11 cellular contexts compared by ENCODE assay signal in the genomic region with DNA sequence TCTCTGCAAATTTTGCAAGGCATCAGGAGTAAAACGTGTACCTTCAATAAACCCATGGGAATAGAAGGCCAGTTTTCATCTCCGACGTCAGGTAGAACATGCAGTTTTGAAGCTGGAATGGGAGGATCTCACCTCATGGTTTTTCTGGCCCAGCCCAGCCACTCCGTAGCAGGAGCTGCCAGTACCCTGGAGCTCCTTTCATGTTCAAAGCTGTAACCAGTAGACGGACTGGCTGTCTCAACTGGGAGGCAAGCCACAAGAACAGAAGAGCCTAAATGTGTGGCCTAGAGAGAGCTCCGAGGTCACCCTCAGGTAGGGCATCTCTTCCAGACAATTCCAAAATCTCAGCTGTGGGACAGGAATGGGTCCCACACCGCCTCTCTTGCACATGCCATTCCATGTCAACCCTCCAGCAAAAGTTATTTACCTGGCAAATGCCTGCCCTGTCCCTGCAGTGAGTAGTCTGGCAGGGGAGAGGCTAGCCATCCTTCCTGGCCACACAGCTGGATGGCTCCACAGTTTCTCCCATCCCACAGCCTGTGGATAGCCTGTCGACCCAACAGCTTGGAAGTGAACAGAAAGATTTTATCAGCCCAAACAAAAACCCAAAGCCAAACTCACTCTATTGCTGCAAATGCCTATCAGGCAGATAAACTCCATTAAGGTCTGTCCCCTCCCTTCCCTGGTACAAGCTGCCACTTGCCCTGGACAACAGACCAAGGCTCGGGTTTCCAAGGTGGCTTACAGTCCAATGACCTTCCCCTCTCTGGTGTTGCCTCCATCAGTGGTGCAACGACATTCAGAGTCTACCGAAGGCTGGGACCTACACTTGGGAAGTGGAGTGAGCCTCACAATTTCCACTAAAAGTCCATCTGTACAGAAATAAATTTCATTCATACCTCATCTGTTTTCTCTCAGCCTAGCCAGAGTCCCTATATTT. TPM values are rescaled to one million over a fixed set of nuclear protein-coding genes. Genes with fewer than 3 reads are reported as not detected.
A peak's percentile ranks its signal among the peaks of the same experiment; 100 is the strongest.
DNase-seq lines count a peak whose midpoint lies in the region; ATAC-seq and TF ChIP-seq lines count a peak whose summit lies in the region.
"Had no signal": no experiment of that assay in that cellular context is flagged by ENCODE, and none has a peak within 500 bp of the region (broad histone marks: within the 10 kb centered on the region; RNA-seq: fewer than 3 reads in every experiment).

No MANE protein-coding gene starts in this region.

- H3K4me2 ChIP-seq in osteoblast (ENCODE audit: insufficient read depth, low read length): peak overlapping the region; percentile 67

- no peaks in the 10 kb centered on the region for H3K36me3 ChIP-seq in osteoblast (ENCODE audit: insufficient read depth, low read length)

- H3K27ac Mint-ChIP-seq in natural killer cell: no peak overlapping the region
- H3K27ac Mint-ChIP-seq: activated naive CD4-positive, alpha-beta T cell treated with anti-CD3 and anti-CD28 coated beads, Interleukin-2, amount 50 U/mL, for 72 hours had no signal

- H3K4me1 Mint-ChIP-seq in natural killer cell: peaks cover 18 to 21% of the 10 kb centered on the region in 2 donors

- H3K27me3 Mint-ChIP-seq in natural killer cell (ENCODE audit: low read depth in 2 of 2): peaks cover 14 to 48% of the 10 kb centered on the region in 2 donors

- H3K4me3 ChIP-seq in osteoblast (ENCODE audit: insufficient read depth, low read length): no peak overlapping the region
- H3K4me3 ChIP-seq: K562 had no signal

- H3K9me3 Mint-ChIP-seq in natural killer cell: no peaks in the 10 kb centered on the region
- H3K9me3 Mint-ChIP-seq: activated naive CD4-positive, alpha-beta T cell treated with anti-CD3 and anti-CD28 coated beads, Interleukin-2, amount 50 U/mL, for 72 hours had no signal

- H3K27ac ChIP-seq in osteoblast (ENCODE audit: low read depth, low read length): peak overlapping the region; percentile 40

- no peaks in the 10 kb centered on the region for H3K27me3 ChIP-seq in osteoblast (ENCODE audit: insufficient read depth, low read length)

- no peak for TF ChIP-seq CTCF in osteoblast (IDR thresholded peaks at IDR 0.05; ENCODE audit: extremely low read depth, low read depth, low read length)
- no peak for TF ChIP-seq CTCF in natural killer cell (IDR thresholded peaks at IDR 0.05)

- no peak for ATAC-seq in natural killer cell
- ATAC-seq in GM21786 (IDR thresholded peaks at IDR 0.05; ENCODE audit: unreplicated experiment): no peak
- no peak for ATAC-seq in GM19328 (IDR thresholded peaks at IDR 0.05; ENCODE audit: unreplicated experiment)
- ATAC-seq: activated naive CD4-positive, alpha-beta T cell treated with anti-CD3 and anti-CD28 coated beads, Interleukin-2, amount 50 U/mL, for 72 hours; K562 had no signal

- H3K4me3 Mint-ChIP-seq in natural killer cell: no peak overlapping the region

- peaks cover 37% of the 10 kb centered on the region for H3K4me1 ChIP-seq in osteoblast (ENCODE audit: insufficient read depth, low read length)

- DNase-seq in DMS 273 (lab: John Stamatoyannopoulos, UW; ENCODE audit: unreplicated experiment) (peak; percentile 61), NCI-H146 treated with DMSO at 0.1 percent for 48 hours (lab: John Stamatoyannopoulos, UW; ENCODE audit: unreplicated experiment) (peak; percentile 65), cerebellar cortex (ENCODE audit: low spot score) (peak; percentile 49), osteoblast (ENCODE audit: insufficient read length, low spot score, missing footprints) (peak; percentile 79), NOMO-1 (lab: John Stamatoyannopoulos, UW; ENCODE audit: unreplicated experiment in 2 of 2) (no peak), natural killer cell (no peak)
- DNase-seq: Calu3 had no signal

- H2AFZ ChIP-seq in osteoblast (ENCODE audit: low read length): peak overlapping the region; percentile 50

- H3K79me2 ChIP-seq in osteoblast (ENCODE audit: insufficient read depth, low read length): no peaks in the 10 kb centered on the region

- H3K36me3 Mint-ChIP-seq in natural killer cell: no peaks in the 10 kb centered on the region
- H3K36me3 Mint-ChIP-seq: activated naive CD4-positive, alpha-beta T cell treated with anti-CD3 and anti-CD28 coated beads, Interleukin-2, amount 50 U/mL, for 72 hours had no signal

- intact Hi-C loops in natural killer cell (cut with micrococcal nuclease): no loop called here

- no peaks in the 10 kb centered on the region for H3K9me3 ChIP-seq in osteoblast (ENCODE audit: low read depth, low read length)

- peaks cover 3% of the 10 kb centered on the region for H4K20me1 ChIP-seq in osteoblast (ENCODE audit: insufficient read depth, low read length)

RNA-seq across cellular contexts. Expression of gene CRACDL, which starts 27.8 kb away (rescaled TPM):
- not detected in 2 replicates for total RNA-seq in osteoblast
- total RNA-seq in natural killer cell: under 1 TPM; 0.09 to 0.40 (median 0.11) TPM
- total RNA-seq: K562 had no signal

Comparison
In these comparisons a context has a peak if more than half of its experiments do, and no peak if none do; other contexts are left out.
1. DNase-seq: peak in DMS 273 (single experiment), NCI-H146 treated with DMSO at 0.1 percent for 48 hours (single experiment), cerebellar cortex (single experiment) and osteoblast (single experiment); none in NOMO-1 (0 of 2) and natural killer cell (single experiment).